8 cellular contexts compared by ENCODE assay signal in genomic region chr14:24094839-24095195, GRCh38. TPM values are rescaled to one million over a fixed set of nuclear protein-coding genes. Genes with fewer than 3 reads are reported as not detected.
A peak's percentile ranks its signal among the peaks of the same experiment; 100 is the strongest.
DNase-seq lines count a peak whose midpoint lies in the region; ATAC-seq and TF ChIP-seq lines count a peak whose summit lies in the region.

No MANE protein-coding gene starts in this region.

- no peaks in the 10 kb centered on the region for H3K27me3 Mint-ChIP-seq in activated CD4-positive, alpha-beta T cell treated with anti-CD3 and anti-CD28 coated beads, Interleukin-2, amount 10 ng/mL, durations not matched to agents 24 days and 14 days

- peak overlapping the region; percentile 84 for H3K27ac ChIP-seq in VCaP

- no peak for TF ChIP-seq CTCF in VCaP (conservative IDR thresholded peaks at IDR 0.05)

- peak overlapping the region; percentile 94 for H3K27ac Mint-ChIP-seq in activated CD4-positive, alpha-beta T cell treated with anti-CD3 and anti-CD28 coated beads, Interleukin-2, amount 10 ng/mL, durations not matched to agents 24 days and 14 days

- intact Hi-C loops in activated CD4-positive, alpha-beta T cell treated with anti-CD3 and anti-CD28 coated beads, Interleukin-2, amount 10 ng/mL, durations not matched to agents 24 days and 14 days (cut with micrococcal nuclease), result loop anchor here (1.0 to 5.0 kb wide), 7 partner anchors 14 to 108 kb away; partner anchors contain the start of genes DCAF11, DHRS4L2, IRF9 and NRL

- DNase-seq in activated CD4-positive, alpha-beta T cell treated with anti-CD3 and anti-CD28 coated beads, Interleukin-2, amount 10 ng/mL, durations not matched to agents 24 days and 14 days, result peak; percentile 72
- DNase-seq in activated CD4-positive, alpha-beta T cell treated with anti-CD3 and anti-CD28 coated beads for 1 hour, result no peak
- DNase-seq in fibroblast of peridontal ligament (ENCODE audit: extremely low read depth), result peak; percentile 2
- peak; percentile 87 for DNase-seq in retina
- no peak for DNase-seq in DMS53 (lab: John Stamatoyannopoulos, UW)
- DNase-seq in A172 (ENCODE audit: low spot score), result no peak

- ATAC-seq in HG03571 (IDR thresholded peaks at IDR 0.05; ENCODE audit: unreplicated experiment), result no peak

- peaks cover 26% of the 10 kb centered on the region for H3K36me3 Mint-ChIP-seq in activated CD4-positive, alpha-beta T cell treated with anti-CD3 and anti-CD28 coated beads, Interleukin-2, amount 10 ng/mL, durations not matched to agents 24 days and 14 days (ENCODE audit: low read depth)

- no peaks in the 10 kb centered on the region for H3K9me3 Mint-ChIP-seq in activated CD4-positive, alpha-beta T cell treated with anti-CD3 and anti-CD28 coated beads, Interleukin-2, amount 10 ng/mL, durations not matched to agents 24 days and 14 days

- H3K4me3 Mint-ChIP-seq in activated CD4-positive, alpha-beta T cell treated with anti-CD3 and anti-CD28 coated beads, Interleukin-2, amount 10 ng/mL, durations not matched to agents 24 days and 14 days, result peak overlapping the region; percentile 94

- peaks cover 34% of the 10 kb centered on the region for H3K4me1 Mint-ChIP-seq in activated CD4-positive, alpha-beta T cell treated with anti-CD3 and anti-CD28 coated beads, Interleukin-2, amount 10 ng/mL, durations not matched to agents 24 days and 14 days

RNA-seq across cellular contexts. Expression of gene PCK2, which starts 0.7 kb away (rescaled TPM):
- 63.6 and 64.2 TPM in 2 replicates for total RNA-seq in activated CD4-positive, alpha-beta T cell treated with anti-CD3 and anti-CD28 coated beads, Interleukin-2, amount 10 ng/mL, durations not matched to agents 24 days and 14 days
- total RNA-seq in A172 (2014; rRNA removed; shearing (Covaris generic)), result 2.0 and 4.4 TPM in 2 replicates

RNA-seq across cellular contexts. Expression of gene DCAF11, which starts 19.8 kb away (rescaled TPM):
- total RNA-seq in activated CD4-positive, alpha-beta T cell treated with anti-CD3 and anti-CD28 coated beads, Interleukin-2, amount 10 ng/mL, durations not matched to agents 24 days and 14 days, result 55.8 and 57.3 TPM in 2 replicates
- total RNA-seq in A172 (2014; rRNA removed; shearing (Covaris generic)), result 32.4 and 63.4 TPM in 2 replicates

RNA-seq across cellular contexts. Expression of gene NRL, which starts 19.9 kb away (rescaled TPM):
- total RNA-seq in activated CD4-positive, alpha-beta T cell treated with anti-CD3 and anti-CD28 coated beads, Interleukin-2, amount 10 ng/mL, durations not matched to agents 24 days and 14 days, result 0.96 and 1.2 TPM in 2 replicates
- 0.72 TPM in 1 of 2 replicates, not detected in the other for total RNA-seq in A172 (2014; rRNA removed; shearing (Covaris generic))

RNA-seq across cellular contexts. Expression of gene CPNE6, which starts 23.5 kb away (rescaled TPM):
- not detected in 2 replicates for total RNA-seq in activated CD4-positive, alpha-beta T cell treated with anti-CD3 and anti-CD28 coated beads, Interleukin-2, amount 10 ng/mL, durations not matched to agents 24 days and 14 days
- not detected in 2 replicates for total RNA-seq in A172 (2014; rRNA removed; shearing (Covaris generic))

RNA-seq across cellular contexts. Expression of gene FITM1, which starts 35.6 kb away (rescaled TPM):
- total RNA-seq in activated CD4-positive, alpha-beta T cell treated with anti-CD3 and anti-CD28 coated beads, Interleukin-2, amount 10 ng/mL, durations not matched to agents 24 days and 14 days, result 0.26 and 0.54 TPM in 2 replicates
- not detected in 2 replicates for total RNA-seq in A172 (2014; rRNA removed; shearing (Covaris generic))

Comparison
In these comparisons a context has a peak if more than half of its experiments do, and no peak if none do; other contexts are left out.
1. DNase-seq: peak in activated CD4-positive, alpha-beta T cell treated with anti-CD3 and anti-CD28 coated beads, Interleukin-2, amount 10 ng/mL, durations not matched to agents 24 days and 14 days (single experiment), fibroblast of peridontal ligament (single experiment) and retina (single experiment); none in activated CD4-positive, alpha-beta T cell treated with anti-CD3 and anti-CD28 coated beads for 1 hour (single experiment), DMS53 (single experiment) and A172 (single experiment).
2. RNA of gene PCK2, which starts 0.7 kb away (total RNA-seq): 63.6 to 64.2 TPM in activated CD4-positive, alpha-beta T cell treated with anti-CD3 and anti-CD28 coated beads, Interleukin-2, amount 10 ng/mL, durations not matched to agents 24 days and 14 days; 2.0 to 4.4 TPM in A172; every median in the first group is over 10 times any median in the second.